Comparison of ENCODE assay signal across 9 cellular contexts in the genomic region with DNA sequence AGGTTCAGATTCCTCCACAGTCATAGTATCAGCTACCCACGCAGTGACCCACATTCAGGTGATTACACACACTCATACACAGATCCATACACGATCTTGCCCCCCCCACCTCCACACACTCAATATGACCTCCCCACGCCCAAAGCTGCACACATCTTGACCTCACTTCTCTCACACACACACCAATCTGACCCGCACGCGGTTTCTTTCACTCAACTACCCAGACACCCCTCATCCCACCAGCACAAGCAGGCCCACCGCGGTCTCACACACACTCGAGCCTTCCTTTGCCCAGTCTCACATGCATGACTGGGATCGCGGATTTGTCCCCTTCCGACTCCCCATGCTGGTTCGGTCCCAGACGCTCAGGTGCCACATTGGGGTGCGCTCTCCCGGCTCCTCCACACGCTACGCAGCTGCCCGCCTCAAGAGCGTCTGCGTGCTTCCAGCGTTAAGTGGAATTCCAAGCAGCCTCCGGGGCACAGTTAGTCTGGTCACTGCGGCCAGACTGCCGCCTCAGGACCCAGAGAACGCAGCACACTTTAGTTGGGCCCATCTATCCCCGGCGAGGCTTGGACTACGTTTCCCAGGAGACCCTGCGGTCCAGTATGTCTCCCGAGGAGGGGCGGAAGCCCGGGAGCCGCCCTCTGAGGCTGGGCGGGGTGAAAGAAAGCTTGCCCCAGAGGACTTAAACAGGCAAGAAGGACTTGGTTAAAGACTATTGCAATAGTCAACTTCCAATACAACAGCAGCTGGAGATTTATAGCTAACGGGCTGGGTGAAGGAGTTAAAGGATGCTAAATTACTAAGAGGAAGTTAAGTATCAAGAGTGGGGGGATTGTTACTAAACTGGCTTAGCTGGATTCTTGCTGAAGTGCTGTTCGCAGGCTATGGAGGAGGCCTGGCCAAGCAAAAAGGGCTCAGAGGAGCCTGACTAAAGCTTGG. TPM values are rescaled to one million over a fixed set of nuclear protein-coding genes. Genes with fewer than 3 reads are reported as not detected.
DNase-seq lines count a peak whose midpoint lies in the region; ATAC-seq and TF ChIP-seq lines count a peak whose summit lies in the region.
"Had no signal": no experiment of that assay in that cellular context is flagged by ENCODE, and none has a peak within 500 bp of the region (broad histone marks: within the 10 kb centered on the region; RNA-seq: fewer than 3 reads in every experiment).

No MANE protein-coding gene starts in this region.

- peaks cover 20% of the 10 kb centered on the region for H3K9me3 Mint-ChIP-seq in activated CD4-positive, alpha-beta T cell treated with anti-CD3 and anti-CD28 coated beads, Interleukin-2, amount 10 ng/mL, durations not matched to agents 24 days and 14 days

- H3K36me3 Mint-ChIP-seq in activated CD4-positive, alpha-beta T cell treated with anti-CD3 and anti-CD28 coated beads, Interleukin-2, amount 10 ng/mL, durations not matched to agents 24 days and 14 days (ENCODE audit: low read depth) = peaks cover 49% of the 10 kb centered on the region

- DNase-seq in AG09319 (ENCODE audit: extremely low read depth, low read depth) (peak; percentile 66), NCI-H510A (lab: John Stamatoyannopoulos, UW) (peak; percentile 77), cortex of kidney (lab: John Stamatoyannopoulos, UW) (peak; percentile 46), left kidney (ENCODE audit: low read depth, low spot score) (peak; percentile 98)
- DNase-seq in activated CD4-positive, alpha-beta T cell treated with anti-CD3 and anti-CD28 coated beads, Interleukin-2, amount 10 ng/mL, durations not matched to agents 24 days and 14 days = peak; percentile 97
- DNase-seq in stimulated activated CD4-positive, alpha-beta T cell treated with anti-CD3 and anti-CD28 coated beads, Interleukin-1b, Interleukin-23, amount 100 ng/mL, for 4 hours (ENCODE audit: low read depth in 2 of 2) = peak; percentile 76 to 79

- ATAC-seq in GM19023 (IDR thresholded peaks at IDR 0.05; ENCODE audit: unreplicated experiment) (peak; percentile 87), HG03280 (IDR thresholded peaks at IDR 0.05; ENCODE audit: unreplicated experiment) (peak; percentile 88)

- intact Hi-C loops in activated CD4-positive, alpha-beta T cell treated with anti-CD3 and anti-CD28 coated beads, Interleukin-2, amount 10 ng/mL, durations not matched to agents 24 days and 14 days (cut with micrococcal nuclease) = loop anchor here (1.0 to 5.0 kb wide), 13 partner anchors 12 to 635 kb away; a partner anchor contains a TSS

- H3K27me3 Mint-ChIP-seq in activated CD4-positive, alpha-beta T cell treated with anti-CD3 and anti-CD28 coated beads, Interleukin-2, amount 10 ng/mL, durations not matched to agents 24 days and 14 days = no peaks in the 10 kb centered on the region
- H3K27me3 Mint-ChIP-seq: IgD-negative memory B cell had no signal

- no peak overlapping the region for H3K4me3 Mint-ChIP-seq in activated CD4-positive, alpha-beta T cell treated with anti-CD3 and anti-CD28 coated beads, Interleukin-2, amount 10 ng/mL, durations not matched to agents 24 days and 14 days
- H3K4me3 Mint-ChIP-seq: IgD-negative memory B cell had no signal

- H3K4me1 Mint-ChIP-seq in activated CD4-positive, alpha-beta T cell treated with anti-CD3 and anti-CD28 coated beads, Interleukin-2, amount 10 ng/mL, durations not matched to agents 24 days and 14 days = peaks cover 2% of the 10 kb centered on the region

- no peak overlapping the region for H3K27ac Mint-ChIP-seq in activated CD4-positive, alpha-beta T cell treated with anti-CD3 and anti-CD28 coated beads, Interleukin-2, amount 10 ng/mL, durations not matched to agents 24 days and 14 days
- H3K27ac Mint-ChIP-seq: IgD-negative memory B cell had no signal

- no peak for TF ChIP-seq CTCF in AG09319 (IDR thresholded peaks at IDR 0.05; ENCODE audit: low read depth, low read length)

RNA-seq across cellular contexts. Expression of a gene that starts 0.7 kb away (rescaled TPM):
- total RNA-seq in activated CD4-positive, alpha-beta T cell treated with anti-CD3 and anti-CD28 coated beads, Interleukin-2, amount 10 ng/mL, durations not matched to agents 24 days and 14 days = 2.8 and 4.2 TPM in 2 replicates

RNA-seq across cellular contexts. Expression of a gene that starts 11.8 kb away (rescaled TPM):
- 5.1 and 6.7 TPM in 2 replicates for total RNA-seq in activated CD4-positive, alpha-beta T cell treated with anti-CD3 and anti-CD28 coated beads, Interleukin-2, amount 10 ng/mL, durations not matched to agents 24 days and 14 days

Comparison
In these comparisons a context has a peak if more than half of its experiments do, and no peak if none do; other contexts are left out.
1. Peak in every context shown above with its lines: DNase-seq and ATAC-seq.
2. DNase-seq: peak in every context shown above with its lines; median percentile 98 in left kidney; 97 in activated CD4-positive, alpha-beta T cell treated with anti-CD3 and anti-CD28 coated beads, Interleukin-2, amount 10 ng/mL, durations not matched to agents 24 days and 14 days; 78 in stimulated activated CD4-positive, alpha-beta T cell treated with anti-CD3 and anti-CD28 coated beads, Interleukin-1b, Interleukin-23, amount 100 ng/mL, for 4 hours; 77 in NCI-H510A; 66 in AG09319; 46 in cortex of kidney.